Comparison of ENCODE assay signal across 8 cellular contexts in genomic region chr15:68228143-68228970, GRCh38. TPM values are rescaled to one million over a fixed set of nuclear protein-coding genes. Genes with fewer than 3 reads are reported as not detected.
DNase-seq lines count a peak whose midpoint lies in the region; ATAC-seq and TF ChIP-seq lines count a peak whose summit lies in the region.

No MANE protein-coding gene starts in this region.

- in situ Hi-C loops in GM13977 (cut with MboI; ENCODE audit: low pct_unique_long_range_greater_than_20kb, low sequenced_read_pairs, unreplicated experiment): no loop called here

- H3K27ac ChIP-seq in DND-41 (ENCODE audit: low read length): peak overlapping the region; percentile 92
- peak overlapping the region; percentile 83 for H3K27ac ChIP-seq in KMS-11
- H3K27ac ChIP-seq in ascending aorta: no peak overlapping the region
- no peak overlapping the region for H3K27ac ChIP-seq in thoracic aorta

- peak overlapping the region; percentile 86 for H2AFZ ChIP-seq in DND-41 (ENCODE audit: low read depth, low read length)
- peak overlapping the region; percentile 73; the same call in 1 of the 2 replicates for H2AFZ ChIP-seq in KMS-11 (ENCODE audit: low read depth)

- no peak for ATAC-seq in DND-41 (ENCODE audit: insufficient read depth, low read depth)
- ATAC-seq in thoracic aorta (ENCODE audit: insufficient number of reproducible peaks, low FRiP score, low read depth): no peak
- no peak for ATAC-seq in HG03521 (IDR thresholded peaks at IDR 0.05; ENCODE audit: unreplicated experiment)

- H3K9ac ChIP-seq in DND-41 (ENCODE audit: low read depth, low read length) (peak overlapping the region; percentile 93), KMS-11 (peak overlapping the region; percentile 95)

- peak overlapping the region; percentile 80 for H3K4me2 ChIP-seq in DND-41 (ENCODE audit: insufficient read depth, low read length)
- peak overlapping the region; percentile 88 for H3K4me2 ChIP-seq in KMS-11

- H3K9me3 ChIP-seq in DND-41 (ENCODE audit: insufficient read depth, low read length, severe bottlenecking): no peaks in the 10 kb centered on the region
- H3K9me3 ChIP-seq in ascending aorta: no peaks in the 10 kb centered on the region
- H3K9me3 ChIP-seq in thoracic aorta: no peaks in the 10 kb centered on the region

- H3K4me3 ChIP-seq in DND-41 (ENCODE audit: low read depth in 1 of 2, low read length in 2 of 2) (peak overlapping the region; percentile 34 to 67; a peak in 3 of 4 replicates), KMS-11 (IDR thresholded peaks at IDR 0.05; ENCODE audit: insufficient read depth, low read depth, low read length) (no peak overlapping the region), ascending aorta (peak overlapping the region; percentile 96), thoracic aorta (peak overlapping the region; percentile 89)

- DNase-seq in DND-41: no peak
- DNase-seq in ascending aorta (ENCODE audit: low spot score in 2 of 2): peak in 1 of 2 donors; percentile 62
- DNase-seq in kidney tubule cell (ENCODE audit: low spot score): peak; percentile 33
- no peak for DNase-seq in thoracic aorta (ENCODE audit: low spot score)
- DNase-seq in GM13977 (ENCODE audit: low spot score): no peak
- no peak for DNase-seq in amniotic stem cell (lab: John Stamatoyannopoulos, UW)

- TF ChIP-seq CTCF in DND-41 (IDR thresholded peaks at IDR 0.05; ENCODE audit: borderline replicate concordance, extremely low read depth, low read length, poor library complexity, severe bottlenecking) (no peak), KMS-11 (conservative IDR thresholded peaks at IDR 0.05; ENCODE audit: low read depth, low read length) (no peak), ascending aorta (IDR thresholded peaks at IDR 0.05) (no peak), thoracic aorta (IDR thresholded peaks at IDR 0.05) (no peak), GM13977 (IDR thresholded peaks at IDR 0.05; ENCODE audit: extremely low read depth, insufficient read depth, missing control alignments) (no peak)

- intact Hi-C loops in ascending aorta (cut with DNase I): loop anchor here (2.0 to 5.0 kb wide), 2 partner anchors 50 to 686 kb away; partner anchors contain the start of gene MAP2K5

- H3K36me3 ChIP-seq in DND-41 (ENCODE audit: insufficient read depth, low read length) (peaks cover 4% of the 10 kb centered on the region; the same call in 1 of the 2 replicates), KMS-11 (ENCODE audit: insufficient read depth) (no peaks in the 10 kb centered on the region), ascending aorta (no peaks in the 10 kb centered on the region), thoracic aorta (no peaks in the 10 kb centered on the region)

- H3K79me2 ChIP-seq in DND-41 (ENCODE audit: insufficient read depth, low read length): peaks cover 58% of the 10 kb centered on the region
- H3K79me2 ChIP-seq in KMS-11 (ENCODE audit: insufficient read depth, low read depth): peaks cover 59% of the 10 kb centered on the region

- H3K4me1 ChIP-seq in DND-41 (ENCODE audit: insufficient read depth, low read length) (peaks cover 53% of the 10 kb centered on the region), KMS-11 (ENCODE audit: low read depth, poor library complexity, severe bottlenecking) (peaks cover 57% of the 10 kb centered on the region), ascending aorta (peaks cover 0 to 13% of the 10 kb centered on the region in 2 donors), thoracic aorta (ENCODE audit: control insufficient read depth in 1 of 2, low read depth in 2 of 2) (peaks cover 15 to 20% of the 10 kb centered on the region in 2 donors)

- H3K27me3 ChIP-seq in DND-41 (ENCODE audit: insufficient read depth, low read length, poor library complexity) (no peaks in the 10 kb centered on the region), KMS-11 (ENCODE audit: insufficient read depth, low read depth) (no peaks in the 10 kb centered on the region), ascending aorta (no peaks in the 10 kb centered on the region), thoracic aorta (replicated peaks; ENCODE audit: insufficient read depth) (no peaks in the 10 kb centered on the region)

- H4K20me1 ChIP-seq in DND-41 (ENCODE audit: insufficient read depth, low read length): peaks cover 11% of the 10 kb centered on the region; the same call in 1 of the 2 replicates
- H4K20me1 ChIP-seq in KMS-11 (ENCODE audit: insufficient read depth): no peaks in the 10 kb centered on the region

RNA-seq across cellular contexts. Expression of gene CLN6, which starts 1.2 kb away (rescaled TPM):
- total RNA-seq in ascending aorta (6.4 TPM), thoracic aorta (10 to 100 TPM; 18.5 to 22.9 TPM)

RNA-seq across cellular contexts. Expression of gene CALML4, which starts 23.2 kb away (rescaled TPM):
- 0.85 TPM for total RNA-seq in ascending aorta
- 1 to 10 TPM; 1.6 to 7.7 TPM for total RNA-seq in thoracic aorta

RNA-seq across cellular contexts. Expression of gene FEM1B, which starts 49.2 kb away (rescaled TPM):
- total RNA-seq in ascending aorta: 57.0 TPM
- 10 to 100 TPM; 31.1 to 56.2 TPM for total RNA-seq in thoracic aorta

Comparison
In these comparisons a context has a peak if more than half of its experiments do, and no peak if none do; other contexts are left out.
1. H3K27ac ChIP-seq: peak in DND-41 (single experiment) and KMS-11 (single experiment); none in ascending aorta (0 of 2) and thoracic aorta (0 of 2).